In genomic region chr2:241532733-241533601, GRCh38 we compare ENCODE assay signal across 24 cellular contexts.
"Had no signal": no experiment of that assay in that cellular context is flagged by ENCODE, and none has a peak within 500 bp of the region (broad histone marks: within the 10 kb centered on the region; RNA-seq: fewer than 3 reads in every experiment).

No MANE protein-coding gene starts in this region.

- H3K36me3 Mint-ChIP-seq: activated naive CD4-positive, alpha-beta T cell treated with anti-CD3 and anti-CD28 coated beads, Interleukin-2, amount 50 U/mL, for 72 hours had no signal

- H3K9me3 Mint-ChIP-seq: activated naive CD4-positive, alpha-beta T cell treated with anti-CD3 and anti-CD28 coated beads, Interleukin-2, amount 50 U/mL, for 72 hours; dendritic cell treated with granulocyte-macrophage colony-stimulating factor and Interleukin-4, amounts not matched to agents 40 ng/mL and 50 ng/mL, for 4 days; neural crest cell; T-helper 2 cell treated with Interferon-gamma antibody and Interleukin-4, amounts not matched to agents 5 μg/mL and 100 μg/mL, for 36 hours had no signal

- H3K27ac ChIP-seq: ascending aorta, brain microvascular endothelial cell, hepatocyte, sigmoid colon, testis, vagina, VCaP had no signal

- H3K27ac Mint-ChIP-seq: dendritic cell treated with granulocyte-macrophage colony-stimulating factor and Interleukin-4, amounts not matched to agents 40 ng/mL and 50 ng/mL, for 4 days; T-helper 2 cell treated with Interferon-gamma antibody and Interleukin-4, amounts not matched to agents 5 μg/mL and 100 μg/mL, for 36 hours had no signal

- ATAC-seq: activated naive CD4-positive, alpha-beta T cell treated with anti-CD3 and anti-CD28 coated beads, Interleukin-2, amount 50 U/mL, for 72 hours; left ventricle myocardium superior had no signal

- H3K4me1 ChIP-seq: ascending aorta, sigmoid colon, testis, vagina had no signal

- H3K4me3 Mint-ChIP-seq: dendritic cell treated with granulocyte-macrophage colony-stimulating factor and Interleukin-4, amounts not matched to agents 40 ng/mL and 50 ng/mL, for 4 days; neural crest cell; T-helper 2 cell treated with Interferon-gamma antibody and Interleukin-4, amounts not matched to agents 5 μg/mL and 100 μg/mL, for 36 hours had no signal

- H3K9me3 ChIP-seq: ascending aorta, sigmoid colon, testis, vagina had no signal

- DNase-seq: activated CD4-positive, CD25-positive, alpha-beta regulatory T cell treated with anti-CD3 and anti-CD28 coated beads, Interleukin-2, amount 50 U/mL, for 72 hours; activated T-cell treated with anti-CD3 and anti-CD28 coated beads, Interleukin-2, amount 50 U/mL, for 1 hour; brain microvascular endothelial cell; caudate nucleus; effector CD8-positive, alpha-beta T cell; erythroblast; foreskin melanocyte; glutamatergic neuron; kidney glomerular epithelial cell; left ventricle myocardium superior; mammary epithelial cell; sigmoid colon; stimulated activated CD4-positive, alpha-beta T cell treated with anti-CD3 and anti-CD28 coated beads, Interleukin-4, amount 100 ng/mL, for 24 hours; testis; trophoblast cell had no signal

- H3K27me3 ChIP-seq: ascending aorta, hepatocyte, testis, vagina had no signal

- H2AFZ ChIP-seq: hepatocyte had no signal

- H3K4me2 ChIP-seq: hepatocyte, smooth muscle cell had no signal

- H3K4me3 ChIP-seq: ascending aorta, hepatocyte, sigmoid colon, smooth muscle cell, testis, vagina had no signal

- H3K36me3 ChIP-seq: ascending aorta, brain microvascular endothelial cell, sigmoid colon, vagina had no signal
